In genomic region chr17:55664287-55664686, GRCh38 we compare ENCODE assay signal across 1 cellular context.
A peak's percentile ranks its signal among the peaks of the same experiment; 100 is the strongest.
TF ChIP-seq lines count a peak whose summit lies in the region.

No MANE protein-coding gene starts in this region.

TF ChIP-seq in GM12878, 131 proteins besides CTCF, POLR2A, EP300 and RAD21:
- TF ChIP-seq, protein P1, sequence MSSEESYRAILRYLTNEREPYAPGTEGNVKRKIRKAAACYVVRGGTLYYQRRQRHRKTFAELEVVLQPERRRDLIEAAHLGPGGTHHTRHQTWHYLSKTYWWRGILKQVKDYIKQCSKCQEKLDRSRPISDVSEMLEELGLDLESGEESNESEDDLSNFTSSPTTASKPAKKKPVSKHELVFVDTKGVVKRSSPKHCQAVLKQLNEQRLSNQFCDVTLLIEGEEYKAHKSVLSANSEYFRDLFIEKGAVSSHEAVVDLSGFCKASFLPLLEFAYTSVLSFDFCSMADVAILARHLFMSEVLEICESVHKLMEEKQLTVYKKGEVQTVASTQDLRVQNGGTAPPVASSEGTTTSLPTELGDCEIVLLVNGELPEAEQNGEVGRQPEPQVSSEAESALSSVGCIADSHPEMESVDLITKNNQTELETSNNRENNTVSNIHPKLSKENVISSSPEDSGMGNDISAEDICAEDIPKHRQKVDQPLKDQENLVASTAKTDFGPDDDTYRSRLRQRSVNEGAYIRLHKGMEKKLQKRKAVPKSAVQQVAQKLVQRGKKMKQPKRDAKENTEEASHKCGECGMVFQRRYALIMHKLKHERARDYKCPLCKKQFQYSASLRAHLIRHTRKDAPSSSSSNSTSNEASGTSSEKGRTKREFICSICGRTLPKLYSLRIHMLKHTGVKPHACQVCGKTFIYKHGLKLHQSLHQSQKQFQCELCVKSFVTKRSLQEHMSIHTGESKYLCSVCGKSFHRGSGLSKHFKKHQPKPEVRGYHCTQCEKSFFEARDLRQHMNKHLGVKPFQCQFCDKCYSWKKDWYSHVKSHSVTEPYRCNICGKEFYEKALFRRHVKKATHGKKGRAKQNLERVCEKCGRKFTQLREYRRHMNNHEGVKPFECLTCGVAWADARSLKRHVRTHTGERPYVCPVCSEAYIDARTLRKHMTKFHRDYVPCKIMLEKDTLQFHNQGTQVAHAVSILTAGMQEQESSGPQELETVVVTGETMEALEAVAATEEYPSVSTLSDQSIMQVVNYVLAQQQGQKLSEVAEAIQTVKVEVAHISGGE (CRISPR knock-in tag; IDR thresholded peaks at IDR 0.05) = no peak
- peak; percentile 75 for TF ChIP-seq SPI1 (IDR thresholded peaks at IDR 0.05; ENCODE audit: borderline replicate concordance, insufficient read depth, low read depth, low read length)
